Comparison of ENCODE assay signal across 1 cellular context in the genomic region with DNA sequence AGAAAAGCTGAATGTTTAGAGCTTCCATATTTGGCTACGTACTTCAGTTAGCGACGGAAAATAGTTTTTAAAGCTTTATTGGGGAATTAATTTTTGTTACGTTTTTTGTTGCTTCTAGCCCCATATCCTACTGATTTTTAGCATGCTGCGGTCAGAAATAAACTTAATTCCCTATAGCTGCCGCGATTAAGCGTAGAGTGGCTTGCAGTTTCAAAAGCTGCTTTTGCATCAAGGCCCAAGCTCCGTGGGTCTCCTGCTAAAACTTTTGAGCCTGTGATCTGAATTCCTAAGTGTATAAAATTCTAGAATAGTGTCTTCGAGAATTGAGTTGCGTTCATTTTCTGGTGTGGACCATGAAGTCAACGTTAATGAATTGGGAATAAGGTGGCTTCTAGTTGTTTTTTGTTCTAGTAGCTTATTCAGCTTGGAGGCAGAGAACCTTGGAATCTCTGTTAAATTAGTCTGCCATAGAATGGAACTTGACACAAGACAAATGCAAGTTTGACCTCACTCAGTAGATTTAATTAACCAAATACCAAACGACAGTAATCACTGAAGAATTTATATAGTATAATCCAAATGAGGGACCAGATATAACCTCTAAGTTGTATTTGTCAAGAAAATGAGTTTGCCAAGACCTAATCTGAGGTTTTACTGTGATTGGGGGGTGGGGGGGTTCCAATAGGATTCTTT.
TF ChIP-seq lines count a peak whose summit lies in the region.

No MANE protein-coding gene starts in this region.

TF ChIP-seq in SK-N-SH, 30 proteins besides CTCF, POLR2A, EP300 and RAD21 (continued from another document):
- TF ChIP-seq, protein P1, sequence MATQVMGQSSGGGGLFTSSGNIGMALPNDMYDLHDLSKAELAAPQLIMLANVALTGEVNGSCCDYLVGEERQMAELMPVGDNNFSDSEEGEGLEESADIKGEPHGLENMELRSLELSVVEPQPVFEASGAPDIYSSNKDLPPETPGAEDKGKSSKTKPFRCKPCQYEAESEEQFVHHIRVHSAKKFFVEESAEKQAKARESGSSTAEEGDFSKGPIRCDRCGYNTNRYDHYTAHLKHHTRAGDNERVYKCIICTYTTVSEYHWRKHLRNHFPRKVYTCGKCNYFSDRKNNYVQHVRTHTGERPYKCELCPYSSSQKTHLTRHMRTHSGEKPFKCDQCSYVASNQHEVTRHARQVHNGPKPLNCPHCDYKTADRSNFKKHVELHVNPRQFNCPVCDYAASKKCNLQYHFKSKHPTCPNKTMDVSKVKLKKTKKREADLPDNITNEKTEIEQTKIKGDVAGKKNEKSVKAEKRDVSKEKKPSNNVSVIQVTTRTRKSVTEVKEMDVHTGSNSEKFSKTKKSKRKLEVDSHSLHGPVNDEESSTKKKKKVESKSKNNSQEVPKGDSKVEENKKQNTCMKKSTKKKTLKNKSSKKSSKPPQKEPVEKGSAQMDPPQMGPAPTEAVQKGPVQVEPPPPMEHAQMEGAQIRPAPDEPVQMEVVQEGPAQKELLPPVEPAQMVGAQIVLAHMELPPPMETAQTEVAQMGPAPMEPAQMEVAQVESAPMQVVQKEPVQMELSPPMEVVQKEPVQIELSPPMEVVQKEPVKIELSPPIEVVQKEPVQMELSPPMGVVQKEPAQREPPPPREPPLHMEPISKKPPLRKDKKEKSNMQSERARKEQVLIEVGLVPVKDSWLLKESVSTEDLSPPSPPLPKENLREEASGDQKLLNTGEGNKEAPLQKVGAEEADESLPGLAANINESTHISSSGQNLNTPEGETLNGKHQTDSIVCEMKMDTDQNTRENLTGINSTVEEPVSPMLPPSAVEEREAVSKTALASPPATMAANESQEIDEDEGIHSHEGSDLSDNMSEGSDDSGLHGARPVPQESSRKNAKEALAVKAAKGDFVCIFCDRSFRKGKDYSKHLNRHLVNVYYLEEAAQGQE (IDR thresholded peaks at IDR 0.05; ENCODE audit: low read depth, low read length) = no peak
- no peak for TF ChIP-seq ELF1 (IDR thresholded peaks at IDR 0.05)
- no peak for TF ChIP-seq FOXJ3 (CRISPR knock-in tag; IDR thresholded peaks at IDR 0.05)
- TF ChIP-seq, protein P2, sequence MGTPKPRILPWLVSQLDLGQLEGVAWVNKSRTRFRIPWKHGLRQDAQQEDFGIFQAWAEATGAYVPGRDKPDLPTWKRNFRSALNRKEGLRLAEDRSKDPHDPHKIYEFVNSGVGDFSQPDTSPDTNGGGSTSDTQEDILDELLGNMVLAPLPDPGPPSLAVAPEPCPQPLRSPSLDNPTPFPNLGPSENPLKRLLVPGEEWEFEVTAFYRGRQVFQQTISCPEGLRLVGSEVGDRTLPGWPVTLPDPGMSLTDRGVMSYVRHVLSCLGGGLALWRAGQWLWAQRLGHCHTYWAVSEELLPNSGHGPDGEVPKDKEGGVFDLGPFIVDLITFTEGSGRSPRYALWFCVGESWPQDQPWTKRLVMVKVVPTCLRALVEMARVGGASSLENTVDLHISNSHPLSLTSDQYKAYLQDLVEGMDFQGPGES (IDR thresholded peaks at IDR 0.05; ENCODE audit: low read depth, low read length) = no peak
- TF ChIP-seq GABPA (IDR thresholded peaks at IDR 0.05; ENCODE audit: low read depth) = no peak
- no peak for TF ChIP-seq EZH2phosphoT487 (IDR thresholded peaks at IDR 0.05; ENCODE audit: borderline replicate concordance, low read depth)
- TF ChIP-seq MXI1 (IDR thresholded peaks at IDR 0.05; ENCODE audit: low read depth, low read length) = no peak
- no peak for TF ChIP-seq NRF1 (IDR thresholded peaks at IDR 0.05; ENCODE audit: low read depth, low read length)
- no peak for TF ChIP-seq SMC3 (IDR thresholded peaks at IDR 0.05; ENCODE audit: low read depth, low read length)
- TF ChIP-seq TEAD4 (IDR thresholded peaks at IDR 0.05; ENCODE audit: borderline replicate concordance, insufficient read depth) = no peak
- TF ChIP-seq, protein P3, sequence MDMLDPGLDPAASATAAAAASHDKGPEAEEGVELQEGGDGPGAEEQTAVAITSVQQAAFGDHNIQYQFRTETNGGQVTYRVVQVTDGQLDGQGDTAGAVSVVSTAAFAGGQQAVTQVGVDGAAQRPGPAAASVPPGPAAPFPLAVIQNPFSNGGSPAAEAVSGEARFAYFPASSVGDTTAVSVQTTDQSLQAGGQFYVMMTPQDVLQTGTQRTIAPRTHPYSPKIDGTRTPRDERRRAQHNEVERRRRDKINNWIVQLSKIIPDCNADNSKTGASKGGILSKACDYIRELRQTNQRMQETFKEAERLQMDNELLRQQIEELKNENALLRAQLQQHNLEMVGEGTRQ (IDR thresholded peaks at IDR 0.05; ENCODE audit: borderline replicate concordance, low read depth, low read length) = no peak
- no peak for TF ChIP-seq RFX5 (IDR thresholded peaks at IDR 0.05; ENCODE audit: low read length)
- TF ChIP-seq, protein P4, sequence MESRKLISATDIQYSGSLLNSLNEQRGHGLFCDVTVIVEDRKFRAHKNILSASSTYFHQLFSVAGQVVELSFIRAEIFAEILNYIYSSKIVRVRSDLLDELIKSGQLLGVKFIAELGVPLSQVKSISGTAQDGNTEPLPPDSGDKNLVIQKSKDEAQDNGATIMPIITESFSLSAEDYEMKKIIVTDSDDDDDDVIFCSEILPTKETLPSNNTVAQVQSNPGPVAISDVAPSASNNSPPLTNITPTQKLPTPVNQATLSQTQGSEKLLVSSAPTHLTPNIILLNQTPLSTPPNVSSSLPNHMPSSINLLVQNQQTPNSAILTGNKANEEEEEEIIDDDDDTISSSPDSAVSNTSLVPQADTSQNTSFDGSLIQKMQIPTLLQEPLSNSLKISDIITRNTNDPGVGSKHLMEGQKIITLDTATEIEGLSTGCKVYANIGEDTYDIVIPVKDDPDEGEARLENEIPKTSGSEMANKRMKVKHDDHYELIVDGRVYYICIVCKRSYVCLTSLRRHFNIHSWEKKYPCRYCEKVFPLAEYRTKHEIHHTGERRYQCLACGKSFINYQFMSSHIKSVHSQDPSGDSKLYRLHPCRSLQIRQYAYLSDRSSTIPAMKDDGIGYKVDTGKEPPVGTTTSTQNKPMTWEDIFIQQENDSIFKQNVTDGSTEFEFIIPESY (IDR thresholded peaks at IDR 0.05; ENCODE audit: borderline replicate concordance, low read depth) = no peak
- TF ChIP-seq, protein P5, sequence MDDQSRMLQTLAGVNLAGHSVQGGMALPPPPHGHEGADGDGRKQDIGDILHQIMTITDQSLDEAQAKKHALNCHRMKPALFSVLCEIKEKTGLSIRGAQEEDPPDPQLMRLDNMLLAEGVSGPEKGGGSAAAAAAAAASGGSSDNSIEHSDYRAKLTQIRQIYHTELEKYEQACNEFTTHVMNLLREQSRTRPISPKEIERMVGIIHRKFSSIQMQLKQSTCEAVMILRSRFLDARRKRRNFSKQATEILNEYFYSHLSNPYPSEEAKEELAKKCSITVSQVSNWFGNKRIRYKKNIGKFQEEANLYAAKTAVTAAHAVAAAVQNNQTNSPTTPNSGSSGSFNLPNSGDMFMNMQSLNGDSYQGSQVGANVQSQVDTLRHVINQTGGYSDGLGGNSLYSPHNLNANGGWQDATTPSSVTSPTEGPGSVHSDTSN (IDR thresholded peaks at IDR 0.05) = no peak
- no peak for TF ChIP-seq CHD2 (IDR thresholded peaks at IDR 0.05; ENCODE audit: low read length, partially characterized antibody)
- no peak for TF ChIP-seq POLR2AphosphoS5 (IDR thresholded peaks at IDR 0.05; ENCODE audit: low read depth, low read length)
TF ChIP-seq in SK-N-SH: peak in this region for 0.
